Comparison of ENCODE assay signal across 8 cellular contexts in genomic region chr1:64471218-64471719, GRCh38. TPM values are rescaled to one million over a fixed set of nuclear protein-coding genes. Genes with fewer than 3 reads are reported as not detected.
DNase-seq lines count a peak whose midpoint lies in the region; ATAC-seq and TF ChIP-seq lines count a peak whose summit lies in the region.

No MANE protein-coding gene starts in this region.

- ATAC-seq in activated CD8-positive, alpha-beta memory T cell treated with anti-CD3 and anti-CD28 coated beads, Interleukin-2, amount 10 ng/mL, durations not matched to agents 7 days and 5 days: no peak
- no peak for ATAC-seq in GM21360 (IDR thresholded peaks at IDR 0.05; ENCODE audit: unreplicated experiment)

- H3K4me1 Mint-ChIP-seq in activated CD8-positive, alpha-beta memory T cell treated with anti-CD3 and anti-CD28 coated beads, Interleukin-2, amount 10 ng/mL, durations not matched to agents 7 days and 5 days: peaks cover 10% of the 10 kb centered on the region
- peaks cover 33% of the 10 kb centered on the region for H3K4me1 Mint-ChIP-seq in neural progenitor cell

- CTCF ChIA-PET in activated CD8-positive, alpha-beta memory T cell treated with anti-CD3 and anti-CD28 coated beads, Interleukin-2, amount 10 ng/mL, durations not matched to agents 7 days and 5 days (lab: Charles Lee): no interaction called here

- H3K27ac Mint-ChIP-seq in activated CD8-positive, alpha-beta memory T cell treated with anti-CD3 and anti-CD28 coated beads, Interleukin-2, amount 10 ng/mL, durations not matched to agents 7 days and 5 days: no peak overlapping the region
- H3K27ac Mint-ChIP-seq in neural progenitor cell: peak overlapping the region; percentile 98

- H3K79me2 ChIP-seq in neural progenitor cell (ENCODE audit: low read depth): peaks cover 59% of the 10 kb centered on the region

- H3K4me1 ChIP-seq in neural progenitor cell: peaks cover 26% of the 10 kb centered on the region

- peaks cover 58% of the 10 kb centered on the region for H3K27me3 Mint-ChIP-seq in activated CD8-positive, alpha-beta memory T cell treated with anti-CD3 and anti-CD28 coated beads, Interleukin-2, amount 10 ng/mL, durations not matched to agents 7 days and 5 days
- peaks cover 10% of the 10 kb centered on the region for H3K27me3 Mint-ChIP-seq in neural progenitor cell (ENCODE audit: insufficient read depth, low read depth)

- no peaks in the 10 kb centered on the region for H3K9me3 Mint-ChIP-seq in activated CD8-positive, alpha-beta memory T cell treated with anti-CD3 and anti-CD28 coated beads, Interleukin-2, amount 10 ng/mL, durations not matched to agents 7 days and 5 days (ENCODE audit: low read depth)
- no peaks in the 10 kb centered on the region for H3K9me3 Mint-ChIP-seq in neural progenitor cell

- peak overlapping the region; percentile 60 for H3K4me3 Mint-ChIP-seq in activated CD8-positive, alpha-beta memory T cell treated with anti-CD3 and anti-CD28 coated beads, Interleukin-2, amount 10 ng/mL, durations not matched to agents 7 days and 5 days
- peak overlapping the region; percentile 97 for H3K4me3 Mint-ChIP-seq in neural progenitor cell

- no peaks in the 10 kb centered on the region for H3K36me3 Mint-ChIP-seq in activated CD8-positive, alpha-beta memory T cell treated with anti-CD3 and anti-CD28 coated beads, Interleukin-2, amount 10 ng/mL, durations not matched to agents 7 days and 5 days
- peaks cover 13% of the 10 kb centered on the region for H3K36me3 Mint-ChIP-seq in neural progenitor cell

- H3F3A ChIP-seq in neural progenitor cell (ENCODE audit: low read depth): peaks cover 42% of the 10 kb centered on the region

- H3K4me3 ChIP-seq in foreskin fibroblast (ENCODE audit: low read depth in 1 of 2, low read length in 2 of 2) (peak overlapping the region; percentile 84 to 89), neural progenitor cell (peak overlapping the region; percentile 92)

- DNase-seq in stimulated activated CD4-positive, alpha-beta T cell treated with anti-CD3 and anti-CD28 coated beads, Interleukin-2, amount 100 ng/mL, for 24 hours: peak; percentile 19 to 24
- DNase-seq in stimulated activated CD4-positive, alpha-beta T cell treated with anti-CD3 and anti-CD28 coated beads, Interleukin-4, amount 100 ng/mL, for 24 hours: no peak
- DNase-seq in activated CD8-positive, alpha-beta memory T cell treated with anti-CD3 and anti-CD28 coated beads, Interleukin-2, amount 10 ng/mL, durations not matched to agents 7 days and 5 days: no peak
- DNase-seq in foreskin fibroblast (peak; percentile 18 to 68), neural progenitor cell (ENCODE audit: low spot score) (peak; percentile 78), superior temporal gyrus (ENCODE audit: extremely low spot score) (no peak), foreskin melanocyte (no peak)

- peaks cover 51% of the 10 kb centered on the region for H3K27me3 ChIP-seq in neural progenitor cell

- peak overlapping the region; percentile 97 for H2AFZ ChIP-seq in neural progenitor cell (replicated peaks)

- H3K4me2 ChIP-seq in neural progenitor cell: peak overlapping the region; percentile 97

- H3K9ac ChIP-seq in neural progenitor cell: peak overlapping the region; percentile 25

- peaks cover 49% of the 10 kb centered on the region for H4K20me1 ChIP-seq in neural progenitor cell (ENCODE audit: low read depth)

- peak overlapping the region; percentile 22 for H3K27ac ChIP-seq in neural progenitor cell

- no peaks in the 10 kb centered on the region for H3K36me3 ChIP-seq in neural progenitor cell

- no peaks in the 10 kb centered on the region for H3K9me3 ChIP-seq in neural progenitor cell (ENCODE audit: low read depth)

- TF ChIP-seq CTCF in foreskin fibroblast (IDR thresholded peaks at IDR 0.05; ENCODE audit: low read depth, low read length) (no peak), neural progenitor cell (IDR thresholded peaks at IDR 0.05) (no peak)

RNA-seq across cellular contexts. Expression of gene CACHD1, which starts 1.3 kb away (rescaled TPM):
- under 1 TPM; 0.06 to 0.07 TPM for total RNA-seq in activated CD8-positive, alpha-beta memory T cell treated with anti-CD3 and anti-CD28 coated beads, Interleukin-2, amount 10 ng/mL, durations not matched to agents 7 days and 5 days
- 49.9 and 61.0 TPM in 2 replicates for total RNA-seq in neural progenitor cell (ENCODE audit: low replicate concordance)

Comparison
In these comparisons a context has a peak if more than half of its experiments do, and no peak if none do; other contexts are left out.
1. DNase-seq: peak in stimulated activated CD4-positive, alpha-beta T cell treated with anti-CD3 and anti-CD28 coated beads, Interleukin-2, amount 100 ng/mL, for 24 hours (2 of 2), foreskin fibroblast (2 of 2) and neural progenitor cell (single experiment); none in stimulated activated CD4-positive, alpha-beta T cell treated with anti-CD3 and anti-CD28 coated beads, Interleukin-4, amount 100 ng/mL, for 24 hours (single experiment), activated CD8-positive, alpha-beta memory T cell treated with anti-CD3 and anti-CD28 coated beads, Interleukin-2, amount 10 ng/mL, durations not matched to agents 7 days and 5 days (single experiment), superior temporal gyrus (single experiment) and foreskin melanocyte (single experiment).
2. RNA of gene CACHD1, which starts 1.3 kb away (total RNA-seq): 49.9 to 61.0 TPM in neural progenitor cell; 0.06 to 0.07 TPM in activated CD8-positive, alpha-beta memory T cell treated with anti-CD3 and anti-CD28 coated beads, Interleukin-2, amount 10 ng/mL, durations not matched to agents 7 days and 5 days; every median in the first group is over 10 times any median in the second.